11 cellular contexts compared by ENCODE assay signal in the genomic region with DNA sequence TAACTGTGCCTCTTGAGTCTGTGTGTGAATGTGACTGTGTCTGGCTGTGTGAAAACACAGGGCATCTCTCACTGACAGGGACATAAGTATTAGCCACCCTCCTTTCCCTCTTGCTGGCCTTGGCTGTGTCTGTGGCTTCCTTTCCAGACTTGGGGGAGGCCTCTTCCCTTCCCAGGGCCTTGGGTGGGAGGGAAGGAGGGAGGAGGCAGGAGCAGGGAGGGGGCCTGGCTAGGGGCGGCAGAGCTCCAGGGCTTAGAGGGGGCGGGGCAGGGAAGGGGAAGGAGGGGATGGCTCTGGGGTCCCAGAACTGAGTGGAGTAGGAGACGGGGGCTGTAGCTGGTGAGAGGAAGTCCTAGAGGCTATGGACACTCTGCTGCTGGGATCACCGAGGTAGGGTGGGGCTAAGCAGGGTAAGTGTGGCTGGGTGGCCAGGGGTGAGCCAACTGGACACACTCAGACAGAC. TPM values are rescaled to one million over a fixed set of nuclear protein-coding genes. Genes with fewer than 3 reads are reported as not detected.
DNase-seq lines count a peak whose midpoint lies in the region; ATAC-seq and TF ChIP-seq lines count a peak whose summit lies in the region.
"Had no signal": no experiment of that assay in that cellular context is flagged by ENCODE, and none has a peak within 500 bp of the region (broad histone marks: within the 10 kb centered on the region; RNA-seq: fewer than 3 reads in every experiment).

No MANE protein-coding gene starts in this region.

- H3K4me3 ChIP-seq in HUES6 (ENCODE audit: low read depth, low read length) (0 out of 2 replicates have a peak overlapping the region, but pooled peaks have one; percentile 27), body of pancreas (no peak overlapping the region), thoracic aorta (peak overlapping the region; percentile 67)

- intact Hi-C loops in body of pancreas (cut with DNase I) = no loop called here

- ATAC-seq in body of pancreas = no peak
- ATAC-seq in thoracic aorta (ENCODE audit: insufficient number of reproducible peaks, low FRiP score, low read depth) = no peak
- no peak for ATAC-seq in HG03460 (IDR thresholded peaks at IDR 0.05; ENCODE audit: unreplicated experiment)
- ATAC-seq in HG02840 (IDR thresholded peaks at IDR 0.05; ENCODE audit: low FRiP score, unreplicated experiment) = no peak

- WGBS in body of pancreas, 2 donors = 63 to 81% methylated on average over 4 of the region's 4 CpGs

- TF ChIP-seq CTCF in body of pancreas (IDR thresholded peaks at IDR 0.05) (no peak), thoracic aorta (IDR thresholded peaks at IDR 0.05) (no peak)

- no peak for TF ChIP-seq POLR2A in body of pancreas (IDR thresholded peaks at IDR 0.05)

- H3K9me3 ChIP-seq in HUES6 (ENCODE audit: control insufficient read depth, insufficient read depth, low read depth, low read length) = no peaks in the 10 kb centered on the region
- no peaks in the 10 kb centered on the region for H3K9me3 ChIP-seq in body of pancreas
- no peaks in the 10 kb centered on the region for H3K9me3 ChIP-seq in thoracic aorta

- DNase-seq in body of pancreas = no peak
- peak; percentile 47 for DNase-seq in medulla oblongata (ENCODE audit: extremely low spot score)
- no peak for DNase-seq in thoracic aorta (ENCODE audit: low spot score)
- no peak for DNase-seq in NCI-H446 (lab: John Stamatoyannopoulos, UW)
- DNase-seq: NCI-H2081 treated with DMSO at 0.1 percent for 48 hours, T-helper 1 cell had no signal

- H3K36me3 ChIP-seq in HUES6 (ENCODE audit: control insufficient read depth, insufficient read depth, low read length) (peaks cover 14% of the 10 kb centered on the region), body of pancreas (replicated peaks in 1 of 2; ENCODE audit: insufficient read depth in 1 of 2, low read depth in 2 of 2) (no peaks in the 10 kb centered on the region), thoracic aorta (peaks cover 20% of the 10 kb centered on the region)

- H3K9ac ChIP-seq in HUES6 (ENCODE audit: low read length) = peak overlapping the region; percentile 23

- H3K4me1 ChIP-seq in HUES6 (ENCODE audit: control insufficient read depth, insufficient read depth, low read length) (peaks cover 30% of the 10 kb centered on the region), body of pancreas (peaks cover 50% of the 10 kb centered on the region), thoracic aorta (ENCODE audit: control insufficient read depth in 1 of 2, low read depth in 2 of 2) (peaks cover 32 to 61% of the 10 kb centered on the region in 2 donors)

- H3K27ac ChIP-seq in HUES6 (ENCODE audit: low read depth, low read length) (no peak overlapping the region), body of pancreas (peak overlapping the region in 3 of 4 donors; percentile 7 to 47 (median 27)), thoracic aorta (peak overlapping the region; percentile 85 to 92)
- H3K27ac ChIP-seq: epithelial cell of prostate had no signal

- H3K27me3 ChIP-seq in HUES6 (ENCODE audit: control insufficient read depth, insufficient read depth, low read length) (no peaks in the 10 kb centered on the region), body of pancreas (no peaks in the 10 kb centered on the region), thoracic aorta (replicated peaks; ENCODE audit: insufficient read depth) (no peaks in the 10 kb centered on the region)

RNA-seq across cellular contexts. Expression of a gene that starts 1.7 kb away (rescaled TPM):
- total RNA-seq in body of pancreas (10 to 100 TPM; 14.5 to 27.4 TPM), thoracic aorta (10 to 100 TPM; 81.3 to 99.0 TPM)

RNA-seq across cellular contexts. Expression of a gene that starts 7.2 kb away (rescaled TPM):
- total RNA-seq in body of pancreas (10 to 100 TPM; 31.6 to 33.2 TPM), thoracic aorta (10 to 100 TPM; 67.7 to 78.4 TPM)

RNA-seq across cellular contexts. Expression of a gene that starts 8.8 kb away (rescaled TPM):
- total RNA-seq in body of pancreas = not detected
- total RNA-seq in thoracic aorta = not detected

RNA-seq across cellular contexts. Expression of a gene that starts 16.1 kb away (rescaled TPM):
- total RNA-seq in body of pancreas (10 to 100 TPM; 26.7 to 57.1 TPM), thoracic aorta (100 to 1,000 TPM in 1 of 2 donors, 10 to 100 TPM in 1; 77.0 to 131 TPM)

RNA-seq across cellular contexts. Expression of a gene that starts 24.8 kb away (rescaled TPM):
- total RNA-seq in body of pancreas (not detected), thoracic aorta (not detected)
- total RNA-seq: mononuclear cell had no signal

Comparison
In these comparisons a context has a peak if more than half of its experiments do, and no peak if none do; other contexts are left out.
1. H3K4me3 ChIP-seq: peak in HUES6 (single experiment) and thoracic aorta (single experiment); none in body of pancreas (0 of 2).